In genomic region chr22:38952382-38952993, GRCh38 we compare ENCODE assay signal across 21 cellular contexts. TPM values are rescaled to one million over a fixed set of nuclear protein-coding genes. Genes with fewer than 3 reads are reported as not detected.
DNase-seq lines count a peak whose midpoint lies in the region; ATAC-seq lines count a peak whose summit lies in the region.
"Had no signal": no experiment of that assay in that cellular context is flagged by ENCODE, and none has a peak within 500 bp of the region (broad histone marks: within the 10 kb centered on the region; RNA-seq: fewer than 3 reads in every experiment).

No MANE protein-coding gene starts in this region.

- no peak for DNase-seq in activated CD4-positive, alpha-beta T cell treated with anti-CD3 and anti-CD28 coated beads, Interleukin-2, amount 10 ng/mL, durations not matched to agents 24 days and 14 days
- DNase-seq in activated CD4-positive, alpha-beta T cell treated with anti-CD3 and anti-CD28 coated beads, Interleukin-2, amount 50 U/mL, for 48 hours: no peak
- DNase-seq in NOMO-1 treated with dmso at 0.1 percent for 144 hours (lab: John Stamatoyannopoulos, UW; ENCODE audit: unreplicated experiment) (peak; percentile 10), amygdala (lab: John Stamatoyannopoulos, UW) (no peak), cerebellar cortex (ENCODE audit: low spot score) (no peak)
- DNase-seq in stimulated activated effector memory CD8-positive, alpha-beta T cell treated with anti-CD3 and anti-CD28 coated beads, Interleukin-12 subunit alpha, Interleukin-12 subunit beta, amount 100 ng/mL, for 72 hours (ENCODE audit: low spot score in 2 of 2): no peak
- DNase-seq: ACHN; activated naive CD4-positive, alpha-beta T cell treated with Interleukin-2 at 50 U/mL for 16 hours; CD4-positive, CD25-positive, alpha-beta regulatory T cell; cortex of kidney; DMS79 treated with DMSO at 0.1 percent for 48 hours; foreskin fibroblast; left cardiac atrium; NCI-H1436 treated with DMSO at 0.1 percent for 48 hours; thyroid gland had no signal

- peaks cover 50% of the 10 kb centered on the region for H3K4me1 Mint-ChIP-seq in activated CD4-positive, alpha-beta T cell treated with anti-CD3 and anti-CD28 coated beads, Interleukin-2, amount 10 ng/mL, durations not matched to agents 24 days and 14 days
- H3K4me1 Mint-ChIP-seq in dendritic cell treated with granulocyte-macrophage colony-stimulating factor and Interleukin-4, amounts not matched to agents 40 ng/mL and 50 ng/mL, for 4 days (ENCODE audit: low read depth): peaks cover 90% of the 10 kb centered on the region
- peaks cover 53% of the 10 kb centered on the region for H3K4me1 Mint-ChIP-seq in stimulated activated effector memory CD8-positive, alpha-beta T cell treated with anti-CD3 and anti-CD28 coated beads, Interleukin-12 subunit alpha, Interleukin-12 subunit beta, amount 100 ng/mL, for 72 hours

- intact Hi-C loops in activated CD4-positive, alpha-beta T cell treated with anti-CD3 and anti-CD28 coated beads, Interleukin-2, amount 10 ng/mL, durations not matched to agents 24 days and 14 days (cut with micrococcal nuclease): no loop called here
- intact Hi-C loops in dendritic cell treated with granulocyte-macrophage colony-stimulating factor and Interleukin-4, amounts not matched to agents 40 ng/mL and 50 ng/mL, for 4 days (cut with micrococcal nuclease): no loop called here

- H3K27ac Mint-ChIP-seq in activated CD4-positive, alpha-beta T cell treated with anti-CD3 and anti-CD28 coated beads, Interleukin-2, amount 10 ng/mL, durations not matched to agents 24 days and 14 days: peak overlapping the region; percentile 65
- peak overlapping the region; percentile 87 for H3K27ac Mint-ChIP-seq in dendritic cell treated with granulocyte-macrophage colony-stimulating factor and Interleukin-4, amounts not matched to agents 40 ng/mL and 50 ng/mL, for 4 days
- peak overlapping the region; percentile 80 for H3K27ac Mint-ChIP-seq in stimulated activated effector memory CD8-positive, alpha-beta T cell treated with anti-CD3 and anti-CD28 coated beads, Interleukin-12 subunit alpha, Interleukin-12 subunit beta, amount 100 ng/mL, for 72 hours
- H3K27ac Mint-ChIP-seq: neural progenitor cell had no signal

- H3K27me3 Mint-ChIP-seq in activated CD4-positive, alpha-beta T cell treated with anti-CD3 and anti-CD28 coated beads, Interleukin-2, amount 10 ng/mL, durations not matched to agents 24 days and 14 days: peaks cover under 1% of the 10 kb centered on the region
- H3K27me3 Mint-ChIP-seq in dendritic cell treated with granulocyte-macrophage colony-stimulating factor and Interleukin-4, amounts not matched to agents 40 ng/mL and 50 ng/mL, for 4 days: peaks cover 51% of the 10 kb centered on the region
- H3K27me3 Mint-ChIP-seq: CD4-positive, CD25-positive, alpha-beta regulatory T cell had no signal

- no peaks in the 10 kb centered on the region for H3K9me3 Mint-ChIP-seq in activated CD4-positive, alpha-beta T cell treated with anti-CD3 and anti-CD28 coated beads, Interleukin-2, amount 10 ng/mL, durations not matched to agents 24 days and 14 days
- H3K9me3 Mint-ChIP-seq in dendritic cell treated with granulocyte-macrophage colony-stimulating factor and Interleukin-4, amounts not matched to agents 40 ng/mL and 50 ng/mL, for 4 days: no peaks in the 10 kb centered on the region
- no peaks in the 10 kb centered on the region for H3K9me3 Mint-ChIP-seq in stimulated activated effector memory CD8-positive, alpha-beta T cell treated with anti-CD3 and anti-CD28 coated beads, Interleukin-12 subunit alpha, Interleukin-12 subunit beta, amount 100 ng/mL, for 72 hours
- H3K9me3 Mint-ChIP-seq: CD4-positive, CD25-positive, alpha-beta regulatory T cell; neural progenitor cell had no signal

- no peaks in the 10 kb centered on the region for H3K36me3 Mint-ChIP-seq in activated CD4-positive, alpha-beta T cell treated with anti-CD3 and anti-CD28 coated beads, Interleukin-2, amount 10 ng/mL, durations not matched to agents 24 days and 14 days (ENCODE audit: low read depth)
- H3K36me3 Mint-ChIP-seq in dendritic cell treated with granulocyte-macrophage colony-stimulating factor and Interleukin-4, amounts not matched to agents 40 ng/mL and 50 ng/mL, for 4 days (ENCODE audit: low read depth): no peaks in the 10 kb centered on the region
- peaks cover 7% of the 10 kb centered on the region for H3K36me3 Mint-ChIP-seq in stimulated activated effector memory CD8-positive, alpha-beta T cell treated with anti-CD3 and anti-CD28 coated beads, Interleukin-12 subunit alpha, Interleukin-12 subunit beta, amount 100 ng/mL, for 72 hours
- H3K36me3 Mint-ChIP-seq: CD4-positive, CD25-positive, alpha-beta regulatory T cell; neural progenitor cell had no signal

- no peak for ATAC-seq in stimulated activated effector memory CD8-positive, alpha-beta T cell treated with anti-CD3 and anti-CD28 coated beads, Interleukin-12 subunit alpha, Interleukin-12 subunit beta, amount 100 ng/mL, for 72 hours
- no peak for ATAC-seq in HG02973 (IDR thresholded peaks at IDR 0.05; ENCODE audit: unreplicated experiment)
- ATAC-seq: left cardiac atrium, SK-N-SH treated with all-trans-retinoic acid at 6 μM for 48 hours had no signal

- no peak overlapping the region for H3K4me3 Mint-ChIP-seq in activated CD4-positive, alpha-beta T cell treated with anti-CD3 and anti-CD28 coated beads, Interleukin-2, amount 10 ng/mL, durations not matched to agents 24 days and 14 days
- no peak overlapping the region for H3K4me3 Mint-ChIP-seq in dendritic cell treated with granulocyte-macrophage colony-stimulating factor and Interleukin-4, amounts not matched to agents 40 ng/mL and 50 ng/mL, for 4 days
- no peak overlapping the region for H3K4me3 Mint-ChIP-seq in stimulated activated effector memory CD8-positive, alpha-beta T cell treated with anti-CD3 and anti-CD28 coated beads, Interleukin-12 subunit alpha, Interleukin-12 subunit beta, amount 100 ng/mL, for 72 hours
- H3K4me3 Mint-ChIP-seq: CD4-positive, CD25-positive, alpha-beta regulatory T cell; neural progenitor cell had no signal

RNA-seq across cellular contexts. Expression of gene APOBEC3A, which starts 4.9 kb away (rescaled TPM):
- not detected in 2 replicates for total RNA-seq in activated CD4-positive, alpha-beta T cell treated with anti-CD3 and anti-CD28 coated beads, Interleukin-2, amount 10 ng/mL, durations not matched to agents 24 days and 14 days
- total RNA-seq: body of pancreas; CD4-positive, CD25-positive, alpha-beta regulatory T cell; H1 had no signal

RNA-seq across cellular contexts. Expression of gene APOBEC3B, which starts 29.7 kb away (rescaled TPM):
- 25.4 and 26.1 TPM in 2 replicates for total RNA-seq in activated CD4-positive, alpha-beta T cell treated with anti-CD3 and anti-CD28 coated beads, Interleukin-2, amount 10 ng/mL, durations not matched to agents 24 days and 14 days
